In the genomic region with DNA sequence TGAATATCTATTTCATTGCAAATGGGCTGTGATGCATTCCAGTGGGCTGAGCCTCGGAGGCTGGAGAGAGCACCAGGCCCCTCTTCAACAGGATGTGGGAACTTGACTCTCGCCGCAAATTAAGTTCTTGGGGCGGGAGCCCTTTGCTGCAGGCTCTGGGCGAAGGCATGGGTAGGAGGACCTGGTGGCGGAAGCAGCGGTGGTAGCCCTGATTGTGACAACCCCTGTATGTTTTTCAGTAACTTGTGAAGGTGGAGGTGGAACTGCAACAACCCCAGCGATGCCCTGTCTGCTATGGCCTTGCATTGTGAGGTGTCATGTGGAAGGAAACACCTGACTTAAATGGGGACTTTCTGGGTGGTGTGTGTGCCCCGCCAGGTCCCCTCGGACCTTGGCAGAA, we compare ENCODE assay signal across 11 cellular contexts. TPM values are rescaled to one million over a fixed set of nuclear protein-coding genes. Genes with fewer than 3 reads are reported as not detected.
A peak's percentile ranks its signal among the peaks of the same experiment; 100 is the strongest.
DNase-seq lines count a peak whose midpoint lies in the region; ATAC-seq lines count a peak whose summit lies in the region.
"Had no signal": no experiment of that assay in that cellular context is flagged by ENCODE, and none has a peak within 500 bp of the region (broad histone marks: within the 10 kb centered on the region; RNA-seq: fewer than 3 reads in every experiment).

No MANE protein-coding gene starts in this region.

- WGBS in trophoblast cell (ENCODE audit: extremely low coverage, insufficient coverage, insufficient read length) = no CpG with 5 or more reads among the region's 10 CpGs

- H3K14ac ChIP-seq in trophoblast cell (ENCODE audit: low read length) = no peak overlapping the region

- H3K18ac ChIP-seq in trophoblast cell (ENCODE audit: low read length) = no peak overlapping the region

- H3K36me3 Mint-ChIP-seq in activated T-helper 17 cell treated with anti-CD3 and anti-CD28 coated beads, Interleukin-2, amount 50 U/mL, for 72 hours (ENCODE audit: low read depth) = no peaks in the 10 kb centered on the region

- no peaks in the 10 kb centered on the region for H3K79me1 ChIP-seq in trophoblast cell (ENCODE audit: low read length)

- H3K36me3 ChIP-seq in trophoblast cell (ENCODE audit: control insufficient read depth in 1 of 2, insufficient read depth in 2 of 2, low read length in 2 of 2) = no peaks in the 10 kb centered on the region

- ATAC-seq in GM18511 (IDR thresholded peaks at IDR 0.05; ENCODE audit: unreplicated experiment) (peak; percentile 54), HG02571 (IDR thresholded peaks at IDR 0.05; ENCODE audit: unreplicated experiment) (no peak), GM18867 (IDR thresholded peaks at IDR 0.05; ENCODE audit: unreplicated experiment) (no peak)
- ATAC-seq in activated T-helper 17 cell treated with anti-CD3 and anti-CD28 coated beads, Interleukin-2, amount 50 U/mL, for 72 hours (replicated peaks) = peak; percentile 78

- H3K4me1 ChIP-seq in trophoblast cell (ENCODE audit: control insufficient read depth in 1 of 2, insufficient read depth in 2 of 2, low read length in 2 of 2) = no peaks in the 10 kb centered on the region

- no peak overlapping the region for H2BK5ac ChIP-seq in trophoblast cell (ENCODE audit: low read depth, low read length, poor library complexity)

- no peak overlapping the region for H3K4me2 ChIP-seq in trophoblast cell (ENCODE audit: low read length)

- H2AFZ ChIP-seq in trophoblast cell (ENCODE audit: insufficient read depth, low read length, poor library complexity) = no peak overlapping the region

- H4K8ac ChIP-seq in trophoblast cell (ENCODE audit: low read depth, low read length) = no peak overlapping the region

- no peaks in the 10 kb centered on the region for H3K9me3 Mint-ChIP-seq in activated T-helper 17 cell treated with anti-CD3 and anti-CD28 coated beads, Interleukin-2, amount 50 U/mL, for 72 hours

- no peak overlapping the region for H4K12ac ChIP-seq in trophoblast cell (ENCODE audit: low read depth, low read length)

- H3K23ac ChIP-seq in trophoblast cell (ENCODE audit: low read length) = no peak overlapping the region

- peak; percentile 68 for DNase-seq in NOMO-1 treated with dmso at 0.1 percent for 144 hours (lab: John Stamatoyannopoulos, UW; ENCODE audit: unreplicated experiment)
- peak; percentile 40 to 53 for DNase-seq in stimulated activated CD4-positive, alpha-beta T cell treated with anti-CD3 and anti-CD28 coated beads, Interleukin-15, amount 100 ng/mL, for 1 hour (ENCODE audit: low read depth in 1 of 2, low spot score in 1 of 2)
- DNase-seq in NCI-H1105 (lab: John Stamatoyannopoulos, UW) = no peak
- no peak for DNase-seq in trophoblast cell
- DNase-seq: T1000 had no signal

- H2AK5ac ChIP-seq in trophoblast cell (ENCODE audit: low read length) = no peak overlapping the region

- H3K27ac ChIP-seq in trophoblast cell (ENCODE audit: low read depth, low read length) = no peak overlapping the region

- H3K4me3 Mint-ChIP-seq in activated T-helper 17 cell treated with anti-CD3 and anti-CD28 coated beads, Interleukin-2, amount 50 U/mL, for 72 hours = peak overlapping the region; percentile 91

- no peak overlapping the region for H3K4me3 ChIP-seq in trophoblast cell (ENCODE audit: low read depth, low read length)
- H3K4me3 ChIP-seq: skin epidermis had no signal

- H2BK120ac ChIP-seq in trophoblast cell (ENCODE audit: insufficient read depth, low read length, poor library complexity) = no peak overlapping the region

- H2BK12ac ChIP-seq in trophoblast cell (ENCODE audit: low read length) = no peak overlapping the region

- H3K4me1 Mint-ChIP-seq in activated T-helper 17 cell treated with anti-CD3 and anti-CD28 coated beads, Interleukin-2, amount 50 U/mL, for 72 hours = peaks cover 43% of the 10 kb centered on the region

- no peak overlapping the region for H3K9ac ChIP-seq in trophoblast cell (ENCODE audit: low read length)

- no peaks in the 10 kb centered on the region for H3K27me3 Mint-ChIP-seq in activated T-helper 17 cell treated with anti-CD3 and anti-CD28 coated beads, Interleukin-2, amount 50 U/mL, for 72 hours

- H3K4ac ChIP-seq in trophoblast cell (ENCODE audit: low read depth, low read length) = no peak overlapping the region

- H3K9me3 ChIP-seq in trophoblast cell (ENCODE audit: insufficient read depth, low read depth, low read length) = no peaks in the 10 kb centered on the region

- H3K27ac Mint-ChIP-seq in activated T-helper 17 cell treated with anti-CD3 and anti-CD28 coated beads, Interleukin-2, amount 50 U/mL, for 72 hours = peak overlapping the region; percentile 68

- H3K27me3 ChIP-seq in trophoblast cell (ENCODE audit: insufficient read depth, low read length) = no peaks in the 10 kb centered on the region

- no peak overlapping the region for H4K91ac ChIP-seq in trophoblast cell (ENCODE audit: low read depth, low read length)

- H3K79me2 ChIP-seq in trophoblast cell (ENCODE audit: control insufficient read depth, insufficient read depth, low read length, poor library complexity) = no peaks in the 10 kb centered on the region

RNA-seq across cellular contexts. Expression of a gene that starts 9.4 kb away (rescaled TPM):
- total RNA-seq in activated T-helper 17 cell treated with anti-CD3 and anti-CD28 coated beads, Interleukin-2, amount 50 U/mL, for 72 hours = 100 to 1,000 TPM in 1 of 2 donors, 10 to 100 TPM in 1; 95.7 to 153 TPM
- polyA plus RNA-seq in trophoblast cell (2013) = 58.3 and 63.0 TPM in 2 replicates
- total RNA-seq: fibroblast of villous mesenchyme had no signal

Comparison
In these comparisons a context has a peak if more than half of its experiments do, and no peak if none do; other contexts are left out.
1. ATAC-seq: peak in GM18511 (single experiment) and activated T-helper 17 cell treated with anti-CD3 and anti-CD28 coated beads, Interleukin-2, amount 50 U/mL, for 72 hours (single experiment); none in HG02571 (single experiment) and GM18867 (single experiment).
2. DNase-seq: peak in NOMO-1 treated with dmso at 0.1 percent for 144 hours (single experiment) and stimulated activated CD4-positive, alpha-beta T cell treated with anti-CD3 and anti-CD28 coated beads, Interleukin-15, amount 100 ng/mL, for 1 hour (2 of 2); none in NCI-H1105 (single experiment) and trophoblast cell (0 of 2).